ENCODE assay signal across 9 cellular contexts in the genomic region with DNA sequence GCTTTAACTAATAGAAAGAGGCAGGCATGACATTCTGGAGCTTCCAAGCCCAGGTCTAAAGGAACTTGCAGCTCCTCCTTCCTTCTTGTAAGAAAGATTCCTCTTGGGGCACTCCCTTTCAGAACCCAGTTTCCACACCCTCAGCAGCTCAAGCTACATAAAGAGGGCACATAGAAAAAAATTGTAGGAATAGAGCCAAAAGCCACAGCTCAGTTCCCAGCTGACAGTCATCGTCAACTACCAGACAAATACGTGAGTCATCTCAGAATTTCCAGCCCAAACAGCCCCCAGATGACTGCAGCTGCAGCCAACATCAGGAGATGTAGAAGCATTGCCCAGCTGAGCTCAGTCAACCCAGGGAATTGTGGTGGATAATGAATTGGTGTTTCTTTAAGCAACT.
DNase-seq lines count a peak whose midpoint lies in the region; ATAC-seq, FAIRE-seq and TF ChIP-seq lines count a peak whose summit lies in the region.
"Had no signal": no experiment of that assay in that cellular context is flagged by ENCODE, and none has a peak within 500 bp of the region (broad histone marks: within the 10 kb centered on the region; RNA-seq: fewer than 3 reads in every experiment).

No MANE protein-coding gene starts in this region.

- no peaks in the 10 kb centered on the region for H3K27me3 ChIP-seq in osteoblast (ENCODE audit: insufficient read depth, low read length)

- H2AFZ ChIP-seq in osteoblast (ENCODE audit: low read length): no peak overlapping the region

- H3K4me3 Mint-ChIP-seq in T-helper 2 cell treated with Interferon-gamma antibody and Interleukin-4, amounts not matched to agents 5 μg/mL and 100 μg/mL, for 36 hours: no peak overlapping the region
- H3K4me3 Mint-ChIP-seq: activated T-cell treated with anti-CD3 and anti-CD28 coated beads, Interleukin-2, amount 50 U/mL, for 4 hours had no signal

- no peaks in the 10 kb centered on the region for H3K36me3 ChIP-seq in osteoblast (ENCODE audit: insufficient read depth, low read length)

- TF ChIP-seq CTCF in osteoblast (IDR thresholded peaks at IDR 0.05; ENCODE audit: extremely low read depth, low read depth, low read length): no peak

- H3K4me1 ChIP-seq in osteoblast (ENCODE audit: insufficient read depth, low read length): peaks cover 17% of the 10 kb centered on the region

- peak; percentile 94 for ATAC-seq in esophagus mucosa
- ATAC-seq in GM21528 (IDR thresholded peaks at IDR 0.05; ENCODE audit: low FRiP score, unreplicated experiment): no peak
- no peak for ATAC-seq in HG03196 (IDR thresholded peaks at IDR 0.05; ENCODE audit: unreplicated experiment)
- ATAC-seq: activated T-cell treated with anti-CD3 and anti-CD28 coated beads, Interleukin-2, amount 50 U/mL, for 4 hours had no signal

- no peaks in the 10 kb centered on the region for H4K20me1 ChIP-seq in osteoblast (ENCODE audit: insufficient read depth, low read length)

- peak; percentile 90 for FAIRE-seq in RCC 7860 (lab: Jason Lieb, UNC)

- DNase-seq in EH (ENCODE audit: low read depth) (peak; percentile 97), RCC 7860 (ENCODE audit: low spot score) (peak; percentile 88), osteoblast (ENCODE audit: insufficient read length, low spot score, missing footprints) (peak; percentile 73), NCI-H526 treated with DMSO at 0.1 percent for 48 hours (lab: John Stamatoyannopoulos, UW) (no peak)
- DNase-seq in T-helper 2 cell treated with Interferon-gamma antibody and Interleukin-4, amounts not matched to agents 5 μg/mL and 100 μg/mL, for 36 hours (ENCODE audit: low spot score): no peak
- DNase-seq: activated T-cell treated with anti-CD3 and anti-CD28 coated beads, Interleukin-2, amount 50 U/mL, for 4 hours had no signal

- no peaks in the 10 kb centered on the region for H3K79me2 ChIP-seq in osteoblast (ENCODE audit: insufficient read depth, low read length)

- peak overlapping the region; percentile 7 for H3K27ac ChIP-seq in osteoblast (ENCODE audit: low read depth, low read length)

- peaks cover 4% of the 10 kb centered on the region for H3K27me3 Mint-ChIP-seq in T-helper 2 cell treated with Interferon-gamma antibody and Interleukin-4, amounts not matched to agents 5 μg/mL and 100 μg/mL, for 36 hours (ENCODE audit: low read depth)

- H3K4me1 Mint-ChIP-seq in T-helper 2 cell treated with Interferon-gamma antibody and Interleukin-4, amounts not matched to agents 5 μg/mL and 100 μg/mL, for 36 hours (ENCODE audit: low read depth): peaks cover 15% of the 10 kb centered on the region

- no peak overlapping the region for H3K4me3 ChIP-seq in osteoblast (ENCODE audit: insufficient read depth, low read length)

- H3K9me3 ChIP-seq in osteoblast (ENCODE audit: low read depth, low read length): no peaks in the 10 kb centered on the region

- no peaks in the 10 kb centered on the region for H3K9me3 Mint-ChIP-seq in T-helper 2 cell treated with Interferon-gamma antibody and Interleukin-4, amounts not matched to agents 5 μg/mL and 100 μg/mL, for 36 hours
- H3K9me3 Mint-ChIP-seq: activated T-cell treated with anti-CD3 and anti-CD28 coated beads, Interleukin-2, amount 50 U/mL, for 4 hours had no signal

- no peak overlapping the region for H3K4me2 ChIP-seq in osteoblast (ENCODE audit: insufficient read depth, low read length)

- H3K27ac Mint-ChIP-seq in T-helper 2 cell treated with Interferon-gamma antibody and Interleukin-4, amounts not matched to agents 5 μg/mL and 100 μg/mL, for 36 hours: no peak overlapping the region

- no peaks in the 10 kb centered on the region for H3K36me3 Mint-ChIP-seq in T-helper 2 cell treated with Interferon-gamma antibody and Interleukin-4, amounts not matched to agents 5 μg/mL and 100 μg/mL, for 36 hours (ENCODE audit: low read depth)

Comparison
In these comparisons a context has a peak if more than half of its experiments do, and no peak if none do; other contexts are left out.
1. DNase-seq: peak in EH (single experiment), RCC 7860 (single experiment) and osteoblast (single experiment); none in T-helper 2 cell treated with Interferon-gamma antibody and Interleukin-4, amounts not matched to agents 5 μg/mL and 100 μg/mL, for 36 hours (single experiment) and NCI-H526 treated with DMSO at 0.1 percent for 48 hours (single experiment).